Comparison of ENCODE assay signal across 26 cellular contexts in genomic region chr7:82838314-82838713, GRCh38.
A peak's percentile ranks its signal among the peaks of the same experiment; 100 is the strongest.
DNase-seq lines count a peak whose midpoint lies in the region; ATAC-seq, FAIRE-seq and TF ChIP-seq lines count a peak whose summit lies in the region.
"Had no signal": no experiment of that assay in that cellular context is flagged by ENCODE, and none has a peak within 500 bp of the region (broad histone marks: within the 10 kb centered on the region; RNA-seq: fewer than 3 reads in every experiment).

No MANE protein-coding gene starts in this region.

- CTCF ChIA-PET in SK-N-SH (lab: Yijun Ruan, JAX) = interaction anchor here (1.3 to 1.4 kb wide), 3 partner anchors 27 to 433 kb away, joined by 3 to 5 read pairs (median 4); no protein-coding TSS in a partner anchor

- H3F3A ChIP-seq in SK-N-SH (replicated peaks; ENCODE audit: insufficient read depth) = peaks cover 4% of the 10 kb centered on the region

- POLR2A ChIA-PET in SK-N-SH (lab: Yijun Ruan, JAX) = no interaction called here

- TF ChIP-seq CTCF in SK-N-SH (IDR thresholded peaks at IDR 0.05) = no peak
- no peak for TF ChIP-seq CTCF in kidney (IDR thresholded peaks at IDR 0.05; ENCODE audit: borderline replicate concordance, extremely low read depth, insufficient read depth)
- TF ChIP-seq CTCF in right lobe of liver (IDR thresholded peaks at IDR 0.05) = no peak

- peak; percentile 9 to 90; a peak in 2 of 4 replicates for TF ChIP-seq EP300 in SK-N-SH (IDR thresholded peaks at IDR 0.05; ENCODE audit: borderline replicate concordance in 1 of 2, low read depth in 1 of 2, low read length in 1 of 2)

- H3K4me3 ChIP-seq in ACC112 (ENCODE audit: low read depth, low read length) = peak overlapping the region; percentile 66
- H3K4me3 ChIP-seq in SK-N-SH (ENCODE audit: low read depth in 2 of 2, low read length in 1 of 2) = peak overlapping the region in 1 of 2 experiments; percentile 21; a peak in 1 of 4 replicates
- H3K4me3 ChIP-seq in kidney (ENCODE audit: low read length in 2 of 2) = no peak overlapping the region
- H3K4me3 ChIP-seq in right lobe of liver = no peak overlapping the region
- H3K4me3 ChIP-seq: BLaER1 treated with 17β-estradiol and CSF1 and Interleukin-3, amounts not matched to agents 10 nM and 100 nM; GM23248; HAP-1; PC-9 had no signal

- FAIRE-seq in kidney (lab: Jason Lieb, UNC) = peak; percentile 89

- DNase-seq in M059J (ENCODE audit: low read depth) = peak; percentile 15
- DNase-seq in SK-N-SH = peak; percentile 14
- no peak for DNase-seq in kidney
- no peak for DNase-seq in right lobe of liver
- DNase-seq in GOT3 (lab: John Stamatoyannopoulos, UW) = no peak
- no peak for DNase-seq in activated CD8-positive, alpha-beta memory T cell treated with anti-CD3 and anti-CD28 coated beads, Interleukin-2, amount 50 U/mL, for 4 hours
- DNase-seq: 8988T; Caco-2; CD4-positive, alpha-beta T cell; GM23248; IMR-90; KG1; NCI-H1092 treated with DMSO at 0.1 percent for 48 hours; NCI-H1436; NCI-H187 treated with DMSO at 0.1 percent for 48 hours; NCI-H2107; NCI-H524 treated with DMSO at 0.1 percent for 48 hours; NCI-H774; NK-92 treated with Interleukin-12 subunit alpha and Interleukin-12 subunit beta, amount 100 ng/mL, for 24 hours; PC-9; SHP77 had no signal

- H3K4me1 ChIP-seq in ACC112 (ENCODE audit: control insufficient read depth, insufficient read depth, low read length, unreplicated experiment) (peaks cover 8% of the 10 kb centered on the region), SK-N-SH (ENCODE audit: control insufficient read depth in 1 of 2, insufficient read depth in 2 of 2, low read depth in 1 of 2, low read length in 1 of 2) (peaks cover 14 to 28% of the 10 kb centered on the region in 2 experiments; a peak in 3 of 4 replicates), kidney (ENCODE audit: control insufficient read depth in 1 of 2, insufficient read depth in 1 of 2, low read depth in 1 of 2, low read length in 2 of 2) (no peaks in the 10 kb centered on the region), right lobe of liver (no peaks in the 10 kb centered on the region)
- H3K4me1 ChIP-seq: BLaER1 treated with 17β-estradiol and CSF1 and Interleukin-3, amounts not matched to agents 10 nM and 100 nM; Caco-2 had no signal

- no peak; the same call in 1 of the 2 replicates for TF ChIP-seq RAD21 in SK-N-SH (IDR thresholded peaks at IDR 0.05; ENCODE audit: low read length)

- no peaks in the 10 kb centered on the region for H3K79me2 ChIP-seq in ACC112 (ENCODE audit: control insufficient read depth, insufficient read depth, low read length, unreplicated experiment)
- H3K79me2 ChIP-seq in SK-N-SH (ENCODE audit: insufficient read depth) = no peaks in the 10 kb centered on the region

- H2AFZ ChIP-seq in ACC112 (ENCODE audit: low read length, unreplicated experiment) (peak overlapping the region; percentile 77), SK-N-SH (ENCODE audit: low read depth) (peak overlapping the region; percentile 47)
- H2AFZ ChIP-seq: GM23248, PC-9 had no signal

- no peak for TF ChIP-seq POLR2A in right lobe of liver (IDR thresholded peaks at IDR 0.05)

- H3K27me3 ChIP-seq in ACC112 (ENCODE audit: insufficient read depth, low read length) (no peaks in the 10 kb centered on the region), SK-N-SH (ENCODE audit: insufficient read depth) (no peaks in the 10 kb centered on the region), right lobe of liver (no peaks in the 10 kb centered on the region)
- H3K27me3 ChIP-seq: BLaER1 treated with 17β-estradiol and CSF1 and Interleukin-3, amounts not matched to agents 10 nM and 100 nM had no signal

- no peaks in the 10 kb centered on the region for H3K9me2 ChIP-seq in SK-N-SH

- H3K36me3 ChIP-seq in ACC112 (ENCODE audit: insufficient read depth, low read length) = no peaks in the 10 kb centered on the region
- no peaks in the 10 kb centered on the region for H3K36me3 ChIP-seq in SK-N-SH (replicated peaks in 1 of 2; ENCODE audit: control insufficient read depth in 1 of 2, insufficient read depth in 2 of 2, low read length in 1 of 2)
- H3K36me3 ChIP-seq in kidney (ENCODE audit: control insufficient read depth in 1 of 2, insufficient read depth in 2 of 2, low read length in 2 of 2) = no peaks in the 10 kb centered on the region
- H3K36me3 ChIP-seq in right lobe of liver = no peaks in the 10 kb centered on the region
- H3K36me3 ChIP-seq: BLaER1 treated with 17β-estradiol and CSF1 and Interleukin-3, amounts not matched to agents 10 nM and 100 nM; HAP-1 had no signal

- ATAC-seq in right lobe of liver (no peak), GM21723 (IDR thresholded peaks at IDR 0.05; ENCODE audit: unreplicated experiment) (no peak)

- H3K27ac ChIP-seq in ACC112 (ENCODE audit: low read depth, low read length) = no peak overlapping the region
- peak overlapping the region in 1 of 2 experiments; percentile 90; a peak in 2 of 4 replicates for H3K27ac ChIP-seq in SK-N-SH (ENCODE audit: low read depth in 2 of 2, low read length in 1 of 2)
- no peak overlapping the region for H3K27ac ChIP-seq in kidney (ENCODE audit: low read depth in 2 of 2, low read length in 2 of 2)
- no peak overlapping the region for H3K27ac ChIP-seq in right lobe of liver
- H3K27ac ChIP-seq: BLaER1 treated with 17β-estradiol and CSF1 and Interleukin-3, amounts not matched to agents 10 nM and 100 nM; GM23248; PC-9; RWPE1 had no signal

- H3K9ac ChIP-seq in SK-N-SH (peak overlapping the region; percentile 5; the same call in 1 of the 2 replicates), kidney (ENCODE audit: low read length in 2 of 2) (no peak overlapping the region)
- H3K9ac ChIP-seq: BLaER1 treated with 17β-estradiol and CSF1 and Interleukin-3, amounts not matched to agents 10 nM and 100 nM; GM23248 had no signal

- no peaks in the 10 kb centered on the region for H4K20me1 ChIP-seq in SK-N-SH (ENCODE audit: insufficient read depth)
- H4K20me1 ChIP-seq: BLaER1 treated with 17β-estradiol and CSF1 and Interleukin-3, amounts not matched to agents 10 nM and 100 nM had no signal

- 0 out of 2 replicates have a peak, but pooled peaks cover 6% of the 10 kb centered on the region for H3K9me3 ChIP-seq in SK-N-SH
- H3K9me3 ChIP-seq in kidney (ENCODE audit: control insufficient read depth in 1 of 2, low read length in 2 of 2) = no peaks in the 10 kb centered on the region
- H3K9me3 ChIP-seq in right lobe of liver = no peaks in the 10 kb centered on the region
- H3K9me3 ChIP-seq: BLaER1 treated with 17β-estradiol and CSF1 and Interleukin-3, amounts not matched to agents 10 nM and 100 nM; Caco-2; HAP-1 had no signal

- intact Hi-C loops in kidney (cut with DNase I) (no loop called here), right lobe of liver (cut with DNase I) (no loop called here)

- H3K4me2 ChIP-seq in SK-N-SH = peak overlapping the region; percentile 11
- H3K4me2 ChIP-seq: BLaER1 treated with 17β-estradiol and CSF1 and Interleukin-3, amounts not matched to agents 10 nM and 100 nM; PC-9 had no signal

TF ChIP-seq in SK-N-SH, 30 proteins besides CTCF, POLR2A, EP300 and RAD21:
- no peak for TF ChIP-seq GABPA (IDR thresholded peaks at IDR 0.05; ENCODE audit: low read depth)
- no peak for TF ChIP-seq ZBTB33 (IDR thresholded peaks at IDR 0.05; ENCODE audit: borderline replicate concordance, low read depth)
- TF ChIP-seq GATA2 (CRISPR knock-in tag; IDR thresholded peaks at IDR 0.05) = peak; percentile 27; the same call in 1 of the 2 replicates
- peak; percentile 44 for TF ChIP-seq CHD2 (IDR thresholded peaks at IDR 0.05; ENCODE audit: low read length, partially characterized antibody)
- 0 out of 2 replicates have a peak, but pooled peaks have one; percentile 10 for TF ChIP-seq JUND (IDR thresholded peaks at IDR 0.05)
- TF ChIP-seq TCF12 (IDR thresholded peaks at IDR 0.05) = peak; percentile 88
- no peak for TF ChIP-seq RFX5 (IDR thresholded peaks at IDR 0.05; ENCODE audit: low read length)
- TF ChIP-seq RCOR1 (IDR thresholded peaks at IDR 0.05; ENCODE audit: low read length) = peak; percentile 57; the same call in 1 of the 2 replicates
- TF ChIP-seq TEAD4 (IDR thresholded peaks at IDR 0.05; ENCODE audit: borderline replicate concordance, insufficient read depth) = 0 out of 2 replicates have a peak, but pooled peaks have one; percentile 10
- no peak for TF ChIP-seq FOXM1 (IDR thresholded peaks at IDR 0.05; ENCODE audit: low read depth)
- peak; percentile 51 for TF ChIP-seq PBX3 (IDR thresholded peaks at IDR 0.05)
- TF ChIP-seq POLR2AphosphoS5 (IDR thresholded peaks at IDR 0.05; ENCODE audit: low read depth, low read length) = peak; percentile 50; the same call in 1 of the 2 replicates
- no peak for TF ChIP-seq TAF1 (IDR thresholded peaks at IDR 0.05; ENCODE audit: borderline replicate concordance, low read depth, low read length)

Comparison
In these comparisons a context has a peak if more than half of its experiments do, and no peak if none do; other contexts are left out.
1. DNase-seq: peak in M059J (single experiment) and SK-N-SH (single experiment); none in kidney (single experiment), right lobe of liver (0 of 3), GOT3 (single experiment) and activated CD8-positive, alpha-beta memory T cell treated with anti-CD3 and anti-CD28 coated beads, Interleukin-2, amount 50 U/mL, for 4 hours (single experiment).